Comparison of ENCODE assay signal across 11 cellular contexts in the genomic region with DNA sequence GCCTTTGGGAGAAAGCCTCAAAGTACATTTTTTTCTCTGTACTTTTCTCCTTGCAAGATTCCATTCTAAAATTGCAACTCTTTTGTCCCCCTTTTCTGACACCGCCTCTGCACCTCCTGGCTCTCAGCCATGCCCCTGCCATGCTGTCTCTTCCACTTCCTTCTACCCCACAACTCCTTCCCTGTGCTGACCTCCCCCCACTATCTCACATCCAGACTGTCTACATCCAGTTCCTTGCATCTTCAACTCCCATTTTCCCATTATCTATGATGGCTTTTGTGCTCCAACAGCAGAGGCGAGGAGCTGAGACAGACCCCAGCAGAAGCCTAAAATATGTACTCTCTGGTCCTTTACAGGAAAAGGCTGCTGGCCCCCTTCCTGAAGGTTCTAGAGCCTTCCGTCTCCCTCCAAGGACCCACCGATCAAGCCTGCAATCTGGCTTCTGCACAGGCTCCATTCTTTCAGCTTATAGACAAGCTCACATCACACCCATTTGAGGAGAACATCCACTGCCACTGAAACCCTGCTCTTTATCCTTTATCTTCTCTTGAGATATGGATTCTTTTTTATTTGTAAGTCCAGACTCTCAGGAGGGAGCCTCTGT. TPM values are rescaled to one million over a fixed set of nuclear protein-coding genes. Genes with fewer than 3 reads are reported as not detected.
A peak's percentile ranks its signal among the peaks of the same experiment; 100 is the strongest.
DNase-seq lines count a peak whose midpoint lies in the region; TF ChIP-seq lines count a peak whose summit lies in the region.
"Had no signal": no experiment of that assay in that cellular context is flagged by ENCODE, and none has a peak within 500 bp of the region (broad histone marks: within the 10 kb centered on the region; RNA-seq: fewer than 3 reads in every experiment).

No MANE protein-coding gene starts in this region.

- no peak for TF ChIP-seq CTCF in CD14-positive monocyte (IDR thresholded peaks at IDR 0.05)
- no peak for TF ChIP-seq CTCF in chondrocyte (IDR thresholded peaks at IDR 0.05)
- TF ChIP-seq CTCF in neural progenitor cell (IDR thresholded peaks at IDR 0.05), result no peak
- TF ChIP-seq CTCF in smooth muscle cell (IDR thresholded peaks at IDR 0.05; ENCODE audit: borderline replicate concordance, insufficient read depth, poor library complexity, severe bottlenecking), result no peak
- TF ChIP-seq CTCF in GM13976 (IDR thresholded peaks at IDR 0.05; ENCODE audit: borderline replicate concordance, control extremely low read depth, extremely low read depth, insufficient read depth, missing control alignments), result no peak

- H3K27me3 ChIP-seq in neural progenitor cell, result peaks cover 4% of the 10 kb centered on the region
- no peaks in the 10 kb centered on the region for H3K27me3 ChIP-seq in Karpas-422 (ENCODE audit: low read length)
- H3K27me3 ChIP-seq in smooth muscle cell (ENCODE audit: low read depth), result no peaks in the 10 kb centered on the region
- H3K27me3 ChIP-seq: adrenal gland had no signal

- H3K79me2 ChIP-seq in neural progenitor cell (ENCODE audit: low read depth), result no peaks in the 10 kb centered on the region
- H3K79me2 ChIP-seq in Karpas-422 (ENCODE audit: low read length), result no peaks in the 10 kb centered on the region
- H3K79me2 ChIP-seq in smooth muscle cell (ENCODE audit: low read depth), result no peaks in the 10 kb centered on the region

- peaks cover 0 to 3% (median 0%) of the 10 kb centered on the region in 7 donors for H3K9me3 Mint-ChIP-seq in CD14-positive monocyte
- no peaks in the 10 kb centered on the region for H3K9me3 Mint-ChIP-seq in chondrocyte (ENCODE audit: low read depth)
- peaks cover 20% of the 10 kb centered on the region for H3K9me3 Mint-ChIP-seq in neural progenitor cell
- H3K9me3 Mint-ChIP-seq: WTC11 had no signal

- H3K4me3 Mint-ChIP-seq in CD14-positive monocyte (peak overlapping the region in 1 of 2 donors; percentile 5), chondrocyte (ENCODE audit: unreplicated experiment) (no peak overlapping the region), neural progenitor cell (no peak overlapping the region)
- H3K4me3 Mint-ChIP-seq: WTC11 had no signal

- H3K27me3 Mint-ChIP-seq in CD14-positive monocyte (ENCODE audit: low read depth in 3 of 3) (peaks cover 0 to 17% (median 0%) of the 10 kb centered on the region in 3 donors), chondrocyte (ENCODE audit: low read depth) (no peaks in the 10 kb centered on the region), neural progenitor cell (ENCODE audit: insufficient read depth, low read depth) (peaks cover 8% of the 10 kb centered on the region)

- H4K20me1 ChIP-seq in neural progenitor cell (ENCODE audit: low read depth), result no peaks in the 10 kb centered on the region
- H4K20me1 ChIP-seq in Karpas-422 (ENCODE audit: insufficient read depth, low read depth, low read length), result no peaks in the 10 kb centered on the region
- no peaks in the 10 kb centered on the region for H4K20me1 ChIP-seq in smooth muscle cell (ENCODE audit: low read depth)

- H3K27ac ChIP-seq in neural progenitor cell (no peak overlapping the region), Karpas-422 (ENCODE audit: low read length) (no peak overlapping the region), smooth muscle cell (ENCODE audit: low read depth) (no peak overlapping the region)

- no peak overlapping the region for H3K4me3 ChIP-seq in neural progenitor cell
- no peak overlapping the region for H3K4me3 ChIP-seq in Karpas-422 (ENCODE audit: low read length)
- no peak overlapping the region for H3K4me3 ChIP-seq in smooth muscle cell
- H3K4me3 ChIP-seq: adrenal gland had no signal

- H3K4me1 Mint-ChIP-seq in CD14-positive monocyte, result peaks cover 96% of the 10 kb centered on the region
- peaks cover 63% of the 10 kb centered on the region for H3K4me1 Mint-ChIP-seq in chondrocyte (ENCODE audit: low read depth)
- H3K4me1 Mint-ChIP-seq in neural progenitor cell, result peaks cover 63% of the 10 kb centered on the region

- H2AFZ ChIP-seq in neural progenitor cell (replicated peaks), result no peak overlapping the region
- H2AFZ ChIP-seq in Karpas-422 (ENCODE audit: low read length), result no peak overlapping the region
- no peak overlapping the region for H2AFZ ChIP-seq in smooth muscle cell (ENCODE audit: low read depth)

- H3K4me1 ChIP-seq in neural progenitor cell, result no peaks in the 10 kb centered on the region
- H3K4me1 ChIP-seq in Karpas-422 (ENCODE audit: low read length), result no peaks in the 10 kb centered on the region
- H3K4me1 ChIP-seq in smooth muscle cell (ENCODE audit: low read depth), result no peaks in the 10 kb centered on the region

- H3K36me3 ChIP-seq in neural progenitor cell, result no peaks in the 10 kb centered on the region
- no peaks in the 10 kb centered on the region for H3K36me3 ChIP-seq in Karpas-422 (ENCODE audit: insufficient read depth, low read length)
- H3K36me3 ChIP-seq in smooth muscle cell (ENCODE audit: low read depth), result no peaks in the 10 kb centered on the region
- H3K36me3 ChIP-seq: adrenal gland had no signal

- intact Hi-C loops in CD14-positive monocyte (cut with micrococcal nuclease), result loop anchor here in 1 of 2 donors (10.0 kb wide), 1 partner anchor 155 kb away; a partner anchor contains a TSS

- peak overlapping the region; percentile 21 to 99 (median 99) for H3K27ac Mint-ChIP-seq in CD14-positive monocyte
- H3K27ac Mint-ChIP-seq in chondrocyte (ENCODE audit: unreplicated experiment), result peak overlapping the region; percentile 53
- peak overlapping the region; percentile 67 for H3K27ac Mint-ChIP-seq in neural progenitor cell
- H3K27ac Mint-ChIP-seq: WTC11 had no signal

- no peaks in the 10 kb centered on the region for H3K9me2 ChIP-seq in Karpas-422 (replicated peaks; ENCODE audit: insufficient read depth, low read length)

- DNase-seq in CD14-positive monocyte (ENCODE audit: low spot score), result no peak
- DNase-seq in KBM-7, result peak; percentile 27
- DNase-seq in chondrocyte (ENCODE audit: low spot score), result peak; percentile 40
- no peak for DNase-seq in neural progenitor cell (ENCODE audit: low spot score)
- DNase-seq in Karpas-422, result no peak
- DNase-seq in smooth muscle cell (lab: John Stamatoyannopoulos, UW; ENCODE audit: unreplicated experiment), result no peak
- DNase-seq in GM13976 (ENCODE audit: low spot score), result no peak
- DNase-seq in NCI-H2107 (lab: John Stamatoyannopoulos, UW), result no peak
- DNase-seq: RPMI8226 had no signal

- no peaks in the 10 kb centered on the region for H3F3A ChIP-seq in neural progenitor cell (ENCODE audit: low read depth)
- H3F3A ChIP-seq in smooth muscle cell (ENCODE audit: low read depth), result no peaks in the 10 kb centered on the region

- 97% methylated on average over 4 of the region's 4 CpGs for WGBS in smooth muscle cell (ENCODE audit: low lambda C conversion rate)

- H3K9ac ChIP-seq in neural progenitor cell (no peak overlapping the region), Karpas-422 (ENCODE audit: low read length) (no peak overlapping the region), smooth muscle cell (ENCODE audit: low read depth) (no peak overlapping the region)

- peaks cover 18 to 49% of the 10 kb centered on the region in 2 donors for H3K36me3 Mint-ChIP-seq in CD14-positive monocyte
- no peaks in the 10 kb centered on the region for H3K36me3 Mint-ChIP-seq in chondrocyte (ENCODE audit: low read depth)
- peaks cover 50% of the 10 kb centered on the region for H3K36me3 Mint-ChIP-seq in neural progenitor cell
- H3K36me3 Mint-ChIP-seq: WTC11 had no signal

- H3K4me2 ChIP-seq in neural progenitor cell (no peak overlapping the region), Karpas-422 (ENCODE audit: low read depth, low read length, poor library complexity, severe bottlenecking) (no peak overlapping the region), smooth muscle cell (no peak overlapping the region)

- H3K9me3 ChIP-seq in neural progenitor cell (ENCODE audit: low read depth), result no peaks in the 10 kb centered on the region
- no peaks in the 10 kb centered on the region for H3K9me3 ChIP-seq in Karpas-422 (ENCODE audit: low read length)
- H3K9me3 ChIP-seq in smooth muscle cell (replicated peaks; ENCODE audit: low read depth), result no peaks in the 10 kb centered on the region
- H3K9me3 ChIP-seq: adrenal gland had no signal

- in situ Hi-C loops in KBM-7 (cut with MboI; ENCODE audit: low pct_unique_long_range_greater_than_20kb, low sequenced_read_pairs), result no loop called here
- in situ Hi-C loops in GM13976 (cut with MboI; ENCODE audit: low sequenced_read_pairs, unreplicated experiment), result no loop called here

RNA-seq across cellular contexts. Expression of a gene that starts 50.2 kb away (rescaled TPM):
- polyA plus RNA-seq in CD14-positive monocyte (1 to 10 TPM; 5.7 to 8.7 TPM), smooth muscle cell (4.7 and 6.4 TPM in 2 replicates)
- total RNA-seq in chondrocyte (5.6 to 9.9 TPM (median 6.5 TPM) in 3 replicates), neural progenitor cell (ENCODE audit: low replicate concordance) (6.2 and 11.0 TPM in 2 replicates), smooth muscle cell (2.7 and 7.5 TPM in 2 replicates)
- 6.4 and 23.7 TPM in 2 replicates for total RNA-seq in Karpas-422 (2014; rRNA removed; shearing (Covaris generic); ENCODE audit: low replicate concordance)

Comparison
In these comparisons a context has a peak if more than half of its experiments do, and no peak if none do; other contexts are left out.
1. DNase-seq: peak in KBM-7 (single experiment) and chondrocyte (single experiment); none in CD14-positive monocyte (single experiment), neural progenitor cell (single experiment), Karpas-422 (single experiment), smooth muscle cell (single experiment), GM13976 (single experiment) and NCI-H2107 (single experiment).
2. Peak in every context shown above with its lines, with median percentiles within 50 percentile points of each other: H3K27ac Mint-ChIP-seq.